ENCODE assay signal across 34 cellular contexts in the genomic region with DNA sequence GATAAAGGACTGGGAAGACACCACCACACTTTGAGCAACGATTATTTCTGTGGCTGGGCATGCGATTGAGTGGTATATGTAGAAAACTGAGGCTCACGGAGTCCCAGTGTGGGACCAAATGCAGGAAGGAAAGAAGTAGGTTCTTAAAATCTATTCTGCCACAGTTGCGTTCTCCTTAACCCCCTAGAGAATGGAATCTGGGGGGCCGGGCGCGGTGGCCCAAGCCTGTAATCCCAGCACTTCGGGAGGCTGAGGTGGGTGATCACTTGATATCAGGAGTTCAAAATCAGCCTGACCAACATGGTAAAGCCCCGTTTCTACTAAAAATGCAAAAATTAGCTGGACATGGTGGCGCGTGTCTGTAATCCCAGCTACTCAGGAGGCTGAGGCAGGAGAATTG.
"Had no signal": no experiment of that assay in that cellular context is flagged by ENCODE, and none has a peak within 500 bp of the region (broad histone marks: within the 10 kb centered on the region; RNA-seq: fewer than 3 reads in every experiment).

No MANE protein-coding gene starts in this region.

- DNase-seq: Karpas-422, Kasumi-1, MG63, MM.1S, MV-4-11, NCI-H1048, NCI-H1092, NCI-H1092 treated with DMSO at 0.1 percent for 48 hours, NCI-H1105, NCI-H1105 treated with DMSO at 0.1 percent for 48 hours, NCI-H1417, NCI-H1417 treated with DMSO at 0.1 percent for 48 hours, NCI-H1436, NCI-H1436 treated with DMSO at 0.1 percent for 48 hours, NCI-H146, NCI-H1694, NCI-H1694 treated with DMSO at 0.1 percent for 48 hours, NCI-H187, NCI-H187 treated with DMSO at 0.1 percent for 48 hours, NCI-H1930, NCI-H2029, NCI-H2029 treated with DMSO at 0.1 percent for 48 hours, NCI-H2081, NCI-H2081 treated with DMSO at 0.1 percent for 48 hours, NCI-H2107, NCI-H2171, NCI-H2171 treated with DMSO at 0.1 percent for 48 hours, NCI-H2227 treated with DMSO at 0.1 percent for 48 hours, NCI-H226, NCI-H345, NCI-H446, NCI-H446 treated with DMSO at 0.1 percent for 48 hours, NCI-H510A had no signal

- H3K4me2 ChIP-seq: KMS-11 had no signal

- H3K36me3 ChIP-seq: MG63 had no signal

- H3K4me3 ChIP-seq: MG63 had no signal

- H3K9ac ChIP-seq: KMS-11 had no signal

- H3K9me3 ChIP-seq: MG63 had no signal

- H3K27me3 ChIP-seq: MG63 had no signal

- H3K27ac ChIP-seq: KMS-11 had no signal
